1 cellular context compared by ENCODE assay signal in genomic region chr1:20981903-20982695, GRCh38.
TF ChIP-seq lines count a peak whose summit lies in the region.

No MANE protein-coding gene starts in this region.

TF ChIP-seq in SK-N-SH, 30 proteins besides CTCF, POLR2A, EP300 and RAD21 (continued from another document):
- TF ChIP-seq REST (IDR thresholded peaks at IDR 0.05; ENCODE audit: low read depth, low read length) = no peak
